8 cellular contexts compared by ENCODE assay signal in genomic region chr16:68309798-68310197, GRCh38. TPM values are rescaled to one million over a fixed set of nuclear protein-coding genes. Genes with fewer than 3 reads are reported as not detected.
DNase-seq lines count a peak whose midpoint lies in the region; ATAC-seq and TF ChIP-seq lines count a peak whose summit lies in the region.

No MANE protein-coding gene starts in this region.

- WGBS in esophagus squamous epithelium, 2 donors: 35 to 37% methylated on average over 6 of the region's 6 CpGs
- WGBS in psoas muscle, 3 donors: 43 to 47% (median 46%) methylated on average over 6 of the region's 6 CpGs

- DNase-seq in GM12864 (ENCODE audit: low read depth): no peak
- no peak for DNase-seq in SJSA1 (ENCODE audit: low read depth in 1 of 2, low spot score in 2 of 2)
- no peak for DNase-seq in esophagus squamous epithelium (lab: John Stamatoyannopoulos, UW)
- no peak for DNase-seq in psoas muscle
- DNase-seq in AG20443 (ENCODE audit: low spot score): no peak
- no peak for DNase-seq in OCI-M1 (lab: John Stamatoyannopoulos, UW)
- DNase-seq in NCI-H2107 (lab: John Stamatoyannopoulos, UW): no peak
- no peak for DNase-seq in mesenteric fat pad (ENCODE audit: low spot score)

- intact Hi-C loops in esophagus squamous epithelium (cut with DNase I) (loop anchor here (10.0 kb wide), 1 partner anchor 55 kb away; no protein-coding TSS in a partner anchor), psoas muscle (cut with DNase I) (loop anchor here (5.0 to 10.0 kb wide), 2 partner anchors 47 to 235 kb away; partner anchors contain the start of gene SLC7A6 (in 1 of the 2))

- H3K27ac ChIP-seq in SJSA1: no peak overlapping the region
- peak overlapping the region; percentile 81 to 89 (median 87) for H3K27ac ChIP-seq in esophagus squamous epithelium
- peak overlapping the region; percentile 94 for H3K27ac ChIP-seq in psoas muscle

- H3K4me3 ChIP-seq in GM12864 (ENCODE audit: low read depth, low read length) (peak overlapping the region; percentile 97), SJSA1 (peak overlapping the region; percentile 87), esophagus squamous epithelium (peak overlapping the region; percentile 67 to 98 (median 78)), psoas muscle (peak overlapping the region; percentile 96)

- no peak for ATAC-seq in psoas muscle

- H3K27me3 ChIP-seq in SJSA1 (replicated peaks): no peaks in the 10 kb centered on the region
- H3K27me3 ChIP-seq in esophagus squamous epithelium: no peaks in the 10 kb centered on the region
- H3K27me3 ChIP-seq in psoas muscle (ENCODE audit: insufficient read depth in 3 of 3, low read length in 2 of 3): no peaks in the 10 kb centered on the region

- H3K9me3 ChIP-seq in SJSA1 (replicated peaks): no peaks in the 10 kb centered on the region
- no peaks in the 10 kb centered on the region for H3K9me3 ChIP-seq in esophagus squamous epithelium
- H3K9me3 ChIP-seq in psoas muscle: no peaks in the 10 kb centered on the region

- H3K36me3 ChIP-seq in SJSA1 (peaks cover 67% of the 10 kb centered on the region), esophagus squamous epithelium (peaks cover 0 to 49% (median 15%) of the 10 kb centered on the region in 3 donors), psoas muscle (ENCODE audit: insufficient read depth in 1 of 2, low read depth in 1 of 2) (peaks cover 8 to 63% of the 10 kb centered on the region in 2 donors)

- TF ChIP-seq CTCF in GM12864 (IDR thresholded peaks at IDR 0.05; ENCODE audit: low read depth, low read length, missing control alignments) (no peak), esophagus squamous epithelium (IDR thresholded peaks at IDR 0.05) (no peak), psoas muscle (IDR thresholded peaks at IDR 0.05) (no peak)

- H3K4me1 ChIP-seq in SJSA1 (replicated peaks): peaks cover 13% of the 10 kb centered on the region
- peaks cover 16 to 50% (median 28%) of the 10 kb centered on the region in 3 donors for H3K4me1 ChIP-seq in esophagus squamous epithelium
- peaks cover 31% of the 10 kb centered on the region for H3K4me1 ChIP-seq in psoas muscle

- TF ChIP-seq POLR2A in esophagus squamous epithelium (IDR thresholded peaks at IDR 0.05): no peak

RNA-seq across cellular contexts. Expression of gene SLC7A6OS, which starts 0.9 kb away (rescaled TPM):
- total RNA-seq in SJSA1 (2014; rRNA removed; shearing (Covaris generic)): 15.6 and 19.1 TPM in 2 replicates
- total RNA-seq in esophagus squamous epithelium: 10 to 100 TPM in 1 of 4 donors, 1 to 10 TPM in 3; 4.5 to 16.2 (median 6.7) TPM
- total RNA-seq in psoas muscle: 10 to 100 TPM in 2 of 4 donors, 1 to 10 TPM in 2; 7.9 to 12.6 (median 9.9) TPM
- polyA plus RNA-seq in psoas muscle: 10 to 100 TPM in 1 of 3 donors, 1 to 10 TPM in 2; 5.8 to 16.3 (median 9.5) TPM
- total RNA-seq in mesenteric fat pad: 12.3 TPM

RNA-seq across cellular contexts. Expression of gene PRMT7, which starts 1.0 kb away (rescaled TPM):
- 58.8 and 58.9 TPM in 2 replicates for total RNA-seq in SJSA1 (2014; rRNA removed; shearing (Covaris generic))
- total RNA-seq in esophagus squamous epithelium: 10 to 100 TPM; 15.2 to 35.7 (median 21.2) TPM
- 10 to 100 TPM; 19.9 to 31.4 (median 26.6) TPM for total RNA-seq in psoas muscle
- polyA plus RNA-seq in psoas muscle: 10 to 100 TPM; 18.9 to 45.1 (median 20.4) TPM
- 35.7 TPM for total RNA-seq in mesenteric fat pad

RNA-seq across cellular contexts. Expression of gene SLC7A6, which starts 45.5 kb away (rescaled TPM):
- 13.2 and 27.4 TPM in 2 replicates for total RNA-seq in SJSA1 (2014; rRNA removed; shearing (Covaris generic))
- total RNA-seq in esophagus squamous epithelium (10 to 100 TPM in 1 of 4 donors, 1 to 10 TPM in 3; 5.7 to 28.2 (median 7.9) TPM), psoas muscle (100 to 1,000 TPM in 1 of 4 donors, 10 to 100 TPM in 3; 25.6 to 217 (median 70.5) TPM), mesenteric fat pad (264 TPM)
- polyA plus RNA-seq in psoas muscle: 10 to 100 TPM in 2 of 3 donors, 1 to 10 TPM in 1; 9.2 to 55.2 (median 36.4) TPM
